12 cellular contexts compared by ENCODE assay signal in the genomic region with DNA sequence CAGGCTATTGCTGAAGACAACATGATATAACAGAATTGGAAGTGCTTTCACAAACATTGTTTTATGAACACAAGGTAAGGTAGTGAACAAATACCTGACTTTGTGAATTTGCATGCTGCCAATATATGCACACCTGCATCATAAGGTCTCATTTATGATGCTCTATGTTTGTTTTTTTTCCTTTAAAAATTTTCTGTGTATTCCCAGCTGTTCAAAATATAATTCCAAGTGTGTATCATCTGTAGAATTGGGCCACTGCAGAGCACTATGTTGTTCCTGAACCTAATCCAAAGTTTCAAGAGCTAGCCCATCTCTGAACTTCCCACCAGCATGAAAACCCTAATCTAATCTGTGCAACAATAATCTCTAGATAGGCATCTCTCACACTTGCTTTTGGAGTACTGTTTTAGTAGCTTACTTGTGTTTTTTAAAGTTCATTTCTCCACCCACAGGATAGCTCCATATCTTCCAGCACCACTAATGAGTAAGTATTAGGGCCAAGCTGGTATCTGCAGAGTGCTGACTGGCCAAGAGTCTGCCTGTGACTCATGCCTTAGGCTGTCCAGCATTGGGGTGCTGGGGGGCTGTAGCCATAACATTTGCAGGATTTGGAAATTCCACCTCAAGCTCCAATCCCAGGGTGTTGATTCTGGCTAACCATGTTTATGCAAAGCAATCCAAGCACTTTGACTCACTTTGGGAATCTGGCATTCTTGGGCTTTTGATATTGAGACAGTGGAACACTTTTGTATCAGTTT.
DNase-seq lines count a peak whose midpoint lies in the region; ATAC-seq and TF ChIP-seq lines count a peak whose summit lies in the region.
"Had no signal": no experiment of that assay in that cellular context is flagged by ENCODE, and none has a peak within 500 bp of the region (broad histone marks: within the 10 kb centered on the region; RNA-seq: fewer than 3 reads in every experiment).

No MANE protein-coding gene starts in this region.

- H3K4me1 ChIP-seq in osteoblast (ENCODE audit: insufficient read depth, low read length) = peaks cover 24% of the 10 kb centered on the region
- H3K4me1 ChIP-seq: parathyroid adenoma had no signal

- no peak overlapping the region for H3K4me3 Mint-ChIP-seq in progenitor cell of endocrine pancreas (ENCODE audit: low read depth)

- no peaks in the 10 kb centered on the region for H3K9me3 ChIP-seq in osteoblast (ENCODE audit: low read depth, low read length)
- H3K9me3 ChIP-seq: thoracic aorta had no signal

- no peaks in the 10 kb centered on the region for H4K20me1 ChIP-seq in osteoblast (ENCODE audit: insufficient read depth, low read length)

- no peak overlapping the region for H3K27ac Mint-ChIP-seq in progenitor cell of endocrine pancreas

- no peaks in the 10 kb centered on the region for H3K36me3 Mint-ChIP-seq in progenitor cell of endocrine pancreas (ENCODE audit: insufficient read depth)

- H3K9me3 Mint-ChIP-seq in progenitor cell of endocrine pancreas (ENCODE audit: low read depth) = no peaks in the 10 kb centered on the region

- DNase-seq in EL (peak; percentile 94), RPMI7951 (ENCODE audit: low read depth) (peak; percentile 75), fibroblast of mammary gland (ENCODE audit: low read depth) (peak; percentile 83), osteoblast (ENCODE audit: insufficient read length, low spot score, missing footprints) (peak; percentile 92), progenitor cell of endocrine pancreas (ENCODE audit: low spot score, unreplicated experiment) (no peak), GM13977 (ENCODE audit: low spot score) (no peak)
- no peak for DNase-seq in stimulated activated CD4-positive, alpha-beta T cell treated with anti-CD3 and anti-CD28 coated beads, Interleukin-2, amount 100 ng/mL, for 24 hours
- DNase-seq: amygdala, NCI-H1092 treated with DMSO at 0.1 percent for 48 hours had no signal

- H3K4me1 Mint-ChIP-seq in progenitor cell of endocrine pancreas (ENCODE audit: low read depth) = peaks cover 3% of the 10 kb centered on the region

- in situ Hi-C loops in GM13977 (cut with MboI; ENCODE audit: low pct_unique_long_range_greater_than_20kb, low sequenced_read_pairs, unreplicated experiment) = no loop called here

- no peaks in the 10 kb centered on the region for H3K36me3 ChIP-seq in osteoblast (ENCODE audit: insufficient read depth, low read length)
- H3K36me3 ChIP-seq: thoracic aorta had no signal

- H3K79me2 ChIP-seq in osteoblast (ENCODE audit: insufficient read depth, low read length) = no peaks in the 10 kb centered on the region
- H3K79me2 ChIP-seq: parathyroid adenoma had no signal

- no peak overlapping the region for H2AFZ ChIP-seq in osteoblast (ENCODE audit: low read length)
- H2AFZ ChIP-seq: parathyroid adenoma had no signal

- no peak for ATAC-seq in GM21381 (IDR thresholded peaks at IDR 0.05; ENCODE audit: unreplicated experiment)

- H3K27me3 Mint-ChIP-seq in progenitor cell of endocrine pancreas = peaks cover 6% of the 10 kb centered on the region

- H3K4me2 ChIP-seq in osteoblast (ENCODE audit: insufficient read depth, low read length) = peak overlapping the region; percentile 61

- H3K27me3 ChIP-seq in osteoblast (ENCODE audit: insufficient read depth, low read length) = no peaks in the 10 kb centered on the region

- TF ChIP-seq CTCF in fibroblast of mammary gland (conservative IDR thresholded peaks at IDR 0.05; ENCODE audit: control insufficient read depth, insufficient read depth, low read depth, low read length) (no peak), osteoblast (IDR thresholded peaks at IDR 0.05; ENCODE audit: extremely low read depth, low read depth, low read length) (no peak), progenitor cell of endocrine pancreas (IDR thresholded peaks at IDR 0.05; ENCODE audit: unreplicated experiment) (no peak), GM13977 (IDR thresholded peaks at IDR 0.05; ENCODE audit: extremely low read depth, insufficient read depth, missing control alignments) (no peak)

- H3K27ac ChIP-seq in osteoblast (ENCODE audit: low read depth, low read length) = no peak overlapping the region
- H3K27ac ChIP-seq: parathyroid adenoma, thoracic aorta had no signal

- no peak overlapping the region for H3K4me3 ChIP-seq in fibroblast of mammary gland (ENCODE audit: control insufficient read depth, low read depth, low read length)
- H3K4me3 ChIP-seq in osteoblast (ENCODE audit: insufficient read depth, low read length) = no peak overlapping the region
- H3K4me3 ChIP-seq: thoracic aorta had no signal

Comparison
In these comparisons a context has a peak if more than half of its experiments do, and no peak if none do; other contexts are left out.
1. DNase-seq: peak in EL (single experiment), RPMI7951 (single experiment), fibroblast of mammary gland (single experiment) and osteoblast (single experiment); none in progenitor cell of endocrine pancreas (single experiment), stimulated activated CD4-positive, alpha-beta T cell treated with anti-CD3 and anti-CD28 coated beads, Interleukin-2, amount 100 ng/mL, for 24 hours (0 of 2) and GM13977 (single experiment).